ENCODE assay signal across 1 cellular context in the genomic region with DNA sequence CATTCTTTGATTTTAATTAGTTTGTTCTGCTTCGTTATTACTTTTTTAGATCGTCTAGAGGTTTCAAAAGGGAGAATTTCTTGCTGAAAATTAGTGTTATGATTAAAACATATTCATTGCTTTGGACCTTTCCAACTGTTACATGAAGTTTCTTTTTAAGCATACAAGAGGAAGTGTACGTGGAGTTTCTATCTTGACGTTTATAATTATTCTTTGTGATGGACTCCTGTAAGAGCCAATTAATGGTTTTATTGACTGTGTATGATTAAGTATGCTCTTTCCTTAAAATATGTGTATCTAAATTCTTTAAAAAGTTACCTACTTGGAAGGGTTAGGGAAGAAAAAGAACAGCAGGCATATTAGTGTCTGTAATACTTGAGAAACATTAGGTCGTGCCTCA.
TF ChIP-seq lines count a peak whose summit lies in the region.

No MANE protein-coding gene starts in this region.

TF ChIP-seq in IMR-90, 13 proteins besides CTCF, POLR2A, EP300 and RAD21 (continued from another document):
- TF ChIP-seq, protein P1, sequence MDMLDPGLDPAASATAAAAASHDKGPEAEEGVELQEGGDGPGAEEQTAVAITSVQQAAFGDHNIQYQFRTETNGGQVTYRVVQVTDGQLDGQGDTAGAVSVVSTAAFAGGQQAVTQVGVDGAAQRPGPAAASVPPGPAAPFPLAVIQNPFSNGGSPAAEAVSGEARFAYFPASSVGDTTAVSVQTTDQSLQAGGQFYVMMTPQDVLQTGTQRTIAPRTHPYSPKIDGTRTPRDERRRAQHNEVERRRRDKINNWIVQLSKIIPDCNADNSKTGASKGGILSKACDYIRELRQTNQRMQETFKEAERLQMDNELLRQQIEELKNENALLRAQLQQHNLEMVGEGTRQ (IDR thresholded peaks at IDR 0.05; ENCODE audit: low read depth, low read length) = no peak
- no peak for TF ChIP-seq FOS (IDR thresholded peaks at IDR 0.05; ENCODE audit: low read depth, low read length)
- no peak for TF ChIP-seq CHD1 (IDR thresholded peaks at IDR 0.05; ENCODE audit: low read depth, low read length)
- no peak for TF ChIP-seq RFX5 (IDR thresholded peaks at IDR 0.05; ENCODE audit: low read depth, low read length)
- no peak for TF ChIP-seq RCOR1 (IDR thresholded peaks at IDR 0.05; ENCODE audit: insufficient replicate concordance, low read length)
- no peak for TF ChIP-seq NFE2L2 (IDR thresholded peaks at IDR 0.05; ENCODE audit: low read depth, low read length)
- TF ChIP-seq, protein P2, sequence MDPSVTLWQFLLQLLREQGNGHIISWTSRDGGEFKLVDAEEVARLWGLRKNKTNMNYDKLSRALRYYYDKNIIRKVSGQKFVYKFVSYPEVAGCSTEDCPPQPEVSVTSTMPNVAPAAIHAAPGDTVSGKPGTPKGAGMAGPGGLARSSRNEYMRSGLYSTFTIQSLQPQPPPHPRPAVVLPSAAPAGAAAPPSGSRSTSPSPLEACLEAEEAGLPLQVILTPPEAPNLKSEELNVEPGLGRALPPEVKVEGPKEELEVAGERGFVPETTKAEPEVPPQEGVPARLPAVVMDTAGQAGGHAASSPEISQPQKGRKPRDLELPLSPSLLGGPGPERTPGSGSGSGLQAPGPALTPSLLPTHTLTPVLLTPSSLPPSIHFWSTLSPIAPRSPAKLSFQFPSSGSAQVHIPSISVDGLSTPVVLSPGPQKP (IDR thresholded peaks at IDR 0.05; ENCODE audit: borderline replicate concordance, low read depth, low read length) = no peak
- no peak for TF ChIP-seq MXI1 (IDR thresholded peaks at IDR 0.05; ENCODE audit: borderline replicate concordance, low read depth, low read length)
- no peak for TF ChIP-seq BHLHE40 (IDR thresholded peaks at IDR 0.05; ENCODE audit: low read depth, low read length)
